In the genomic region with DNA sequence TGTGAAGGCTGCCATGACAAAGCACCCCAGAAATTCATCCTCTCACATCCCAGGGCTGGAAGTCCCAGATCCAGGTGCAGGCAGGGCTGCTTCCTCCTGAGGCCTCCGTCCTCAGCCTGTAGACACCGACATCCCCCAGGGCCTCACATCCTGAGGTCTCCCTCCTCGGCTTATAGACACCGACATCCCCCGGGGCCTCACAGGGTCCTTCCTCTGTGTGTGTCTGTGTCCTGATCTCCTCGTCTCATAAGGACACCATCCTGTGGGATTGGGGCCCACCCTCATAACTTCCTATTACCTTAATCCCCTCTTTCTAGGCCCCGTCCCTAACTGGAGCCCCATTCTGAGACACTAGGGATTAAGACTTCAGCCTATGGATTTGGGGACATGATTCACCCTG, we compare ENCODE assay signal across 20 cellular contexts.
DNase-seq lines count a peak whose midpoint lies in the region; ATAC-seq and TF ChIP-seq lines count a peak whose summit lies in the region.
"Had no signal": no experiment of that assay in that cellular context is flagged by ENCODE, and none has a peak within 500 bp of the region (broad histone marks: within the 10 kb centered on the region; RNA-seq: fewer than 3 reads in every experiment).

No MANE protein-coding gene starts in this region.

- DNase-seq in ecto neural progenitor cell (ENCODE audit: low spot score) (peak; percentile 45), osteocyte (ENCODE audit: extremely low spot score, unreplicated experiment) (peak; percentile 74), NCI-H1092 (lab: John Stamatoyannopoulos, UW) (no peak), posterior vena cava (ENCODE audit: low spot score) (no peak)
- no peak for DNase-seq in natural killer cell treated with Interleukin-12 subunit alpha and Interleukin-12 subunit beta and Interleukin-15 and Interleukin-18, amount 100 ng/mL, for 72 hours (ENCODE audit: low spot score)
- DNase-seq: AML-193, Calu3, DMS79 treated with DMSO at 0.1 percent for 48 hours, EL, HFFc6, IMR-90 had no signal

- H3K4me2 ChIP-seq in BLaER1 = peak overlapping the region; percentile 43
- H3K4me2 ChIP-seq: A549, GM23338 had no signal

- no peaks in the 10 kb centered on the region for H3K27me3 ChIP-seq in BLaER1

- no peak overlapping the region for H3K27ac Mint-ChIP-seq in osteocyte (ENCODE audit: unreplicated experiment)
- no peak overlapping the region for H3K27ac Mint-ChIP-seq in natural killer cell treated with Interleukin-12 subunit alpha and Interleukin-12 subunit beta and Interleukin-15 and Interleukin-18, amount 100 ng/mL, for 72 hours
- H3K27ac Mint-ChIP-seq: CD8-positive, alpha-beta T cell; GM23338; HFFc6 had no signal

- H3K27ac ChIP-seq in BLaER1 = no peak overlapping the region
- H3K27ac ChIP-seq in KOPT-K1 (ENCODE audit: low read depth, low read length, poor library complexity, severe bottlenecking) = peak overlapping the region; percentile 23
- H3K27ac ChIP-seq: 22Rv1, A549 had no signal

- no peak for ATAC-seq in natural killer cell treated with Interleukin-12 subunit alpha and Interleukin-12 subunit beta and Interleukin-15 and Interleukin-18, amount 100 ng/mL, for 72 hours
- no peak for ATAC-seq in HG02588 (IDR thresholded peaks at IDR 0.05; ENCODE audit: unreplicated experiment)
- ATAC-seq: A549; CD8-positive, alpha-beta T cell; GM12878; GM23338; HCT116 had no signal

- no peak for TF ChIP-seq CTCF in osteocyte (IDR thresholded peaks at IDR 0.05)

- no peaks in the 10 kb centered on the region for H4K20me1 ChIP-seq in BLaER1

- H3K9ac ChIP-seq in BLaER1 = no peak overlapping the region

- H3K27me3 Mint-ChIP-seq in osteocyte (ENCODE audit: unreplicated experiment) = no peaks in the 10 kb centered on the region
- H3K27me3 Mint-ChIP-seq in natural killer cell treated with Interleukin-12 subunit alpha and Interleukin-12 subunit beta and Interleukin-15 and Interleukin-18, amount 100 ng/mL, for 72 hours = peaks cover 0 to 8% of the 10 kb centered on the region in 2 donors

- no peaks in the 10 kb centered on the region for H3K4me1 Mint-ChIP-seq in osteocyte (ENCODE audit: unreplicated experiment)
- peaks cover 37 to 38% of the 10 kb centered on the region in 2 donors for H3K4me1 Mint-ChIP-seq in natural killer cell treated with Interleukin-12 subunit alpha and Interleukin-12 subunit beta and Interleukin-15 and Interleukin-18, amount 100 ng/mL, for 72 hours (ENCODE audit: low read depth in 2 of 2)

- no peaks in the 10 kb centered on the region for H3K36me3 Mint-ChIP-seq in osteocyte (ENCODE audit: unreplicated experiment)
- H3K36me3 Mint-ChIP-seq in natural killer cell treated with Interleukin-12 subunit alpha and Interleukin-12 subunit beta and Interleukin-15 and Interleukin-18, amount 100 ng/mL, for 72 hours = peaks cover 16% of the 10 kb centered on the region
- H3K36me3 Mint-ChIP-seq: CD8-positive, alpha-beta T cell had no signal

- no peak overlapping the region for H3K4me3 Mint-ChIP-seq in osteocyte (ENCODE audit: unreplicated experiment)
- no peak overlapping the region for H3K4me3 Mint-ChIP-seq in natural killer cell treated with Interleukin-12 subunit alpha and Interleukin-12 subunit beta and Interleukin-15 and Interleukin-18, amount 100 ng/mL, for 72 hours
- H3K4me3 Mint-ChIP-seq: CD8-positive, alpha-beta T cell; GM23338; HFFc6 had no signal

- peaks cover 53% of the 10 kb centered on the region for H3K4me1 ChIP-seq in BLaER1
- H3K4me1 ChIP-seq: A549 had no signal

- no peak overlapping the region for H3K4me3 ChIP-seq in BLaER1
- H3K4me3 ChIP-seq: A549, GM12878, GM23338 had no signal

- intact Hi-C loops in posterior vena cava (cut with DNase I) = no loop called here

- H3K9me3 ChIP-seq in BLaER1 = peaks cover 23% of the 10 kb centered on the region
- H3K9me3 ChIP-seq in KOPT-K1 (ENCODE audit: insufficient read depth, low read length, poor library complexity, severe bottlenecking) = peaks cover 13% of the 10 kb centered on the region
- H3K9me3 ChIP-seq: A549 had no signal

- H3K9me3 Mint-ChIP-seq in osteocyte (ENCODE audit: unreplicated experiment) = peaks cover 4% of the 10 kb centered on the region
- peaks cover 7% of the 10 kb centered on the region for H3K9me3 Mint-ChIP-seq in natural killer cell treated with Interleukin-12 subunit alpha and Interleukin-12 subunit beta and Interleukin-15 and Interleukin-18, amount 100 ng/mL, for 72 hours
- H3K9me3 Mint-ChIP-seq: GM23338 had no signal

- H3K36me3 ChIP-seq in BLaER1 = no peaks in the 10 kb centered on the region
- peaks cover 2% of the 10 kb centered on the region; the same call in 1 of the 2 replicates for H3K36me3 ChIP-seq in KOPT-K1 (ENCODE audit: insufficient read depth, low read length)

Comparison
In these comparisons a context has a peak if more than half of its experiments do, and no peak if none do; other contexts are left out.
1. DNase-seq: peak in ecto neural progenitor cell (single experiment) and osteocyte (single experiment); none in NCI-H1092 (single experiment), natural killer cell treated with Interleukin-12 subunit alpha and Interleukin-12 subunit beta and Interleukin-15 and Interleukin-18, amount 100 ng/mL, for 72 hours (single experiment) and posterior vena cava (single experiment).